17 cellular contexts compared by ENCODE assay signal in the genomic region with DNA sequence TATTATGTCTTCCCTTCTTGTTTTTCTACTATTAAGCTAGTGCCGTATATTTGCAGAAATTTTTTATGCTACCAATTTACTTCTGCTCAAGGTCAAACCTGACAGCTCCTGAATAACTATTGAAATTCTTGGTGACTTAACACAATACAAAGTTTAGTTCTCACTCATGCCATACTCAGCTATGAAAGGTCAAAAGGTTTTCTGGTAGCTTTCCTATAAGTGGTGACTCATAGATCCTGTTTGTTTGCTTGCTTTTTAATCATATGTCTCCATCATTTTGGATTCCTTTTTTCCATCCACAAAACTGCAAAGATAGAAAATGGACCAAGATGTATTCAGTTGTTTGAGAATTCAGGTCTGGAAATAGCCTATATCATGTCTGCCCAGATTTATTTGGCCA.
A peak's percentile ranks its signal among the peaks of the same experiment; 100 is the strongest.
DNase-seq lines count a peak whose midpoint lies in the region; FAIRE-seq and TF ChIP-seq lines count a peak whose summit lies in the region.
"Had no signal": no experiment of that assay in that cellular context is flagged by ENCODE, and none has a peak within 500 bp of the region (broad histone marks: within the 10 kb centered on the region; RNA-seq: fewer than 3 reads in every experiment).

No MANE protein-coding gene starts in this region.

- CTCF ChIA-PET in MCF 10A (lab: Yijun Ruan, JAX) = interaction anchor here (0.7 kb wide), 1 partner anchor 101 kb away, joined by 3 read pairs; no protein-coding TSS in a partner anchor

- no peaks in the 10 kb centered on the region for H3K27me3 Mint-ChIP-seq in MCF 10A (ENCODE audit: insufficient read depth, unreplicated experiment)

- POLR2A ChIA-PET in MCF 10A (lab: Yijun Ruan, JAX) = no interaction called here

- no peak overlapping the region for H3K27ac ChIP-seq in breast epithelium
- H3K27ac ChIP-seq: 22Rv1; BLaER1 treated with 17β-estradiol and CSF1 and Interleukin-3, amounts not matched to agents 10 nM and 100 nM had no signal

- H3K36me3 ChIP-seq in breast epithelium = no peaks in the 10 kb centered on the region
- no peaks in the 10 kb centered on the region for H3K36me3 ChIP-seq in bronchial epithelial cell (ENCODE audit: control insufficient read depth, insufficient read depth, low read length)
- H3K36me3 ChIP-seq: BLaER1 treated with 17β-estradiol and CSF1 and Interleukin-3, amounts not matched to agents 10 nM and 100 nM had no signal

- no peaks in the 10 kb centered on the region for H3K36me3 Mint-ChIP-seq in MCF 10A (ENCODE audit: insufficient read depth, unreplicated experiment)

- TF ChIP-seq CTCF in MCF 10A (IDR thresholded peaks at IDR 0.05; ENCODE audit: unreplicated experiment) = no peak
- no peak for TF ChIP-seq CTCF in breast epithelium (IDR thresholded peaks at IDR 0.05)
- no peak for TF ChIP-seq CTCF in bronchial epithelial cell (IDR thresholded peaks at IDR 0.05; ENCODE audit: insufficient read depth, low read length, severe bottlenecking)
- no peak for TF ChIP-seq CTCF in foreskin fibroblast (IDR thresholded peaks at IDR 0.05; ENCODE audit: low read depth, low read length)

- no peak overlapping the region for H3K27ac Mint-ChIP-seq in MCF 10A (ENCODE audit: low read depth, unreplicated experiment)

- H3K4me3 Mint-ChIP-seq in MCF 10A (ENCODE audit: unreplicated experiment) = no peak overlapping the region

- intact Hi-C loops in MCF 10A (cut with micrococcal nuclease) (no loop called here), breast epithelium (cut with DNase I; ENCODE audit: low total_unique reads) (no loop called here)

- peaks cover 8% of the 10 kb centered on the region for H3K9me3 Mint-ChIP-seq in MCF 10A (ENCODE audit: unreplicated experiment)

- H3K4me3 ChIP-seq in breast epithelium (no peak overlapping the region), bronchial epithelial cell (ENCODE audit: low read depth, low read length) (no peak overlapping the region), foreskin fibroblast (ENCODE audit: low read depth in 1 of 2, low read length in 2 of 2) (no peak overlapping the region)
- H3K4me3 ChIP-seq: BLaER1 treated with 17β-estradiol and CSF1 and Interleukin-3, amounts not matched to agents 10 nM and 100 nM had no signal

- no TSS peak for BruUV-seq in MCF 10A (replicated peaks; lab: Mats Ljungman, UMichigan)

- FAIRE-seq in bronchial epithelial cell (lab: Jason Lieb, UNC) = no peak
- FAIRE-seq: H54, HepG2 had no signal

- H3K27me3 ChIP-seq in breast epithelium (no peaks in the 10 kb centered on the region), bronchial epithelial cell (ENCODE audit: control insufficient read depth, insufficient read depth, low read length) (no peaks in the 10 kb centered on the region)
- H3K27me3 ChIP-seq: BLaER1 treated with 17β-estradiol and CSF1 and Interleukin-3, amounts not matched to agents 10 nM and 100 nM had no signal

- H3K4me1 Mint-ChIP-seq in MCF 10A (ENCODE audit: insufficient read depth, unreplicated experiment) = no peaks in the 10 kb centered on the region

- TF ChIP-seq POLR2A in breast epithelium (IDR thresholded peaks at IDR 0.05) = no peak

- no peaks in the 10 kb centered on the region for H3K9me3 ChIP-seq in breast epithelium

- DNase-seq in MCF 10A (ENCODE audit: unreplicated experiment) = peak; percentile 9
- no peak for DNase-seq in breast epithelium (ENCODE audit: low spot score in 2 of 2)
- peak; percentile 5 for DNase-seq in bronchial epithelial cell (ENCODE audit: low read depth)
- peak; percentile 9 to 14 for DNase-seq in foreskin fibroblast
- no peak for DNase-seq in UCSD-AML1 (lab: John Stamatoyannopoulos, UW; ENCODE audit: unreplicated experiment)
- DNase-seq in NCI-H1092 (lab: John Stamatoyannopoulos, UW) = no peak
- DNase-seq in HuH-7.5 (ENCODE audit: low spot score) = no peak
- DNase-seq in kidney glomerular epithelial cell (lab: John Stamatoyannopoulos, UW) = no peak
- DNase-seq: DMS 273 treated with DMSO at 0.1 percent for 48 hours, NCI-H1930, NCI-H2171, NCI-H774, Right ventricle myocardium superior had no signal

- H3K4me1 ChIP-seq in breast epithelium = no peaks in the 10 kb centered on the region

Comparison
In these comparisons a context has a peak if more than half of its experiments do, and no peak if none do; other contexts are left out.
1. DNase-seq: peak in MCF 10A (single experiment), bronchial epithelial cell (single experiment) and foreskin fibroblast (2 of 2); none in breast epithelium (0 of 2), UCSD-AML1 (single experiment), NCI-H1092 (single experiment), HuH-7.5 (single experiment) and kidney glomerular epithelial cell (single experiment).